ENCODE assay signal across 13 cellular contexts in genomic region chr12:124544311-124544970, GRCh38. TPM values are rescaled to one million over a fixed set of nuclear protein-coding genes. Genes with fewer than 3 reads are reported as not detected.
DNase-seq lines count a peak whose midpoint lies in the region; ATAC-seq, FAIRE-seq and TF ChIP-seq lines count a peak whose summit lies in the region.
"Had no signal": no experiment of that assay in that cellular context is flagged by ENCODE, and none has a peak within 500 bp of the region (broad histone marks: within the 10 kb centered on the region; RNA-seq: fewer than 3 reads in every experiment).

No MANE protein-coding gene starts in this region.

- FAIRE-seq in HTR-8/SVneo (lab: Jason Lieb, UNC) (peak; percentile 9), GM12891 (lab: Jason Lieb, UNC) (no peak)

- DNase-seq in CD14-positive monocyte (ENCODE audit: low spot score) (no peak), HTR-8/SVneo (ENCODE audit: insufficient read length, low spot score) (no peak), activated B cell treated with CpG ODN at 0.5 μM for 24 hours (no peak), naive B cell (no peak), GM12891 (ENCODE audit: insufficient read length, low spot score) (no peak), activated gamma-delta T cell treated with Interleukin-2 at 50 U/mL for 16 hours (no peak)
- DNase-seq in activated CD4-positive, CD25-positive, alpha-beta regulatory T cell (lab: John Stamatoyannopoulos, UW), result no peak
- DNase-seq in activated CD4-positive, alpha-beta memory T cell treated with anti-CD3 and anti-CD28 coated beads, Interleukin-2, amount 10 ng/mL, durations not matched to agents 7 days and 5 days, result no peak
- DNase-seq: activated CD4-positive, alpha-beta T cell treated with anti-CD3 and anti-CD28 coated beads for 1 hour; activated naive CD4-positive, alpha-beta T cell treated with anti-CD3 and anti-CD28 coated beads, Interleukin-2, amount 10 ng/mL, durations not matched to agents 7 days and 5 days; CD8-positive, alpha-beta memory T cell; hippocampal formation had no signal

- H3K27me3 Mint-ChIP-seq in CD14-positive monocyte (ENCODE audit: low read depth in 3 of 3), result peaks cover 0 to 1% (median 0%) of the 10 kb centered on the region in 3 donors
- H3K27me3 Mint-ChIP-seq in activated B cell treated with CpG ODN at 0.5 μM for 24 hours, result no peaks in the 10 kb centered on the region
- no peaks in the 10 kb centered on the region for H3K27me3 Mint-ChIP-seq in naive B cell
- H3K27me3 Mint-ChIP-seq in activated CD4-positive, alpha-beta memory T cell treated with anti-CD3 and anti-CD28 coated beads, Interleukin-2, amount 10 ng/mL, durations not matched to agents 7 days and 5 days, result peaks cover 2% of the 10 kb centered on the region
- H3K27me3 Mint-ChIP-seq: CD8-positive, alpha-beta memory T cell; stimulated activated naive CD8-positive, alpha-beta T cell treated with anti-CD3 and anti-CD28 coated beads, Interleukin-15, Interleukin-2, amounts not matched to agents 100 ng/mL and 50 ng/mL, for 24 hours had no signal

- TF ChIP-seq POLR2A in GM12891 (IDR thresholded peaks at IDR 0.05; ENCODE audit: low read depth, low read length), result no peak

- H3K27ac Mint-ChIP-seq in CD14-positive monocyte, result peak overlapping the region; percentile 35 to 85 (median 57)
- peak overlapping the region; percentile 46 for H3K27ac Mint-ChIP-seq in activated B cell treated with CpG ODN at 0.5 μM for 24 hours
- peak overlapping the region; percentile 72 to 91 (median 78) for H3K27ac Mint-ChIP-seq in naive B cell
- H3K27ac Mint-ChIP-seq in activated CD4-positive, alpha-beta memory T cell treated with anti-CD3 and anti-CD28 coated beads, Interleukin-2, amount 10 ng/mL, durations not matched to agents 7 days and 5 days, result no peak overlapping the region
- H3K27ac Mint-ChIP-seq: activated naive CD4-positive, alpha-beta T cell treated with anti-CD3 and anti-CD28 coated beads, Interleukin-2, amount 10 ng/mL, durations not matched to agents 7 days and 5 days; stimulated activated naive CD8-positive, alpha-beta T cell treated with anti-CD3 and anti-CD28 coated beads, Interleukin-15, Interleukin-2, amounts not matched to agents 100 ng/mL and 50 ng/mL, for 24 hours had no signal

- H3K4me3 Mint-ChIP-seq in CD14-positive monocyte (no peak overlapping the region), activated B cell treated with CpG ODN at 0.5 μM for 24 hours (no peak overlapping the region), naive B cell (peak overlapping the region in 6 of 8 donors; percentile 24 to 61 (median 48))
- no peak overlapping the region for H3K4me3 Mint-ChIP-seq in activated CD4-positive, alpha-beta memory T cell treated with anti-CD3 and anti-CD28 coated beads, Interleukin-2, amount 10 ng/mL, durations not matched to agents 7 days and 5 days
- H3K4me3 Mint-ChIP-seq: activated naive CD4-positive, alpha-beta T cell treated with anti-CD3 and anti-CD28 coated beads, Interleukin-2, amount 10 ng/mL, durations not matched to agents 7 days and 5 days had no signal

- peaks cover 13 to 15% of the 10 kb centered on the region in 2 donors for H3K36me3 Mint-ChIP-seq in CD14-positive monocyte
- H3K36me3 Mint-ChIP-seq in activated B cell treated with CpG ODN at 0.5 μM for 24 hours (ENCODE audit: low read depth), result no peaks in the 10 kb centered on the region
- H3K36me3 Mint-ChIP-seq in naive B cell, result no peaks in the 10 kb centered on the region
- no peaks in the 10 kb centered on the region for H3K36me3 Mint-ChIP-seq in activated CD4-positive, alpha-beta memory T cell treated with anti-CD3 and anti-CD28 coated beads, Interleukin-2, amount 10 ng/mL, durations not matched to agents 7 days and 5 days (ENCODE audit: low read depth)
- H3K36me3 Mint-ChIP-seq: CD8-positive, alpha-beta memory T cell had no signal

- POLR2A ChIA-PET in activated B cell treated with CpG ODN at 0.5 μM for 24 hours (lab: Charles Lee), result interaction anchor here (0.7 to 1.1 kb wide), 3 partner anchors 18 to 91 kb away, joined by 3 to 7 read pairs (median 4); no protein-coding TSS in a partner anchor
- POLR2A ChIA-PET in activated CD4-positive, alpha-beta memory T cell treated with anti-CD3 and anti-CD28 coated beads, Interleukin-2, amount 10 ng/mL, durations not matched to agents 7 days and 5 days (lab: Charles Lee), result no interaction called here

- no peak for TF ChIP-seq CTCF in CD14-positive monocyte (IDR thresholded peaks at IDR 0.05)
- no peak for TF ChIP-seq CTCF in activated B cell treated with CpG ODN at 0.5 μM for 24 hours (IDR thresholded peaks at IDR 0.05)

- CTCF ChIA-PET in activated B cell treated with CpG ODN at 0.5 μM for 24 hours (lab: Charles Lee), result no interaction called here
- CTCF ChIA-PET in activated CD4-positive, alpha-beta memory T cell treated with anti-CD3 and anti-CD28 coated beads, Interleukin-2, amount 10 ng/mL, durations not matched to agents 7 days and 5 days (lab: Charles Lee), result no interaction called here

- intact Hi-C loops in CD14-positive monocyte (cut with micrococcal nuclease), result loop anchor here in 1 of 2 donors (10.0 kb wide), 1 partner anchor 80 kb away; no protein-coding TSS in a partner anchor
- intact Hi-C loops in activated B cell treated with CpG ODN at 0.5 μM for 24 hours (cut with micrococcal nuclease), result no loop called here

- H3K4me1 Mint-ChIP-seq in CD14-positive monocyte, result peaks cover 70% of the 10 kb centered on the region
- H3K4me1 Mint-ChIP-seq in activated B cell treated with CpG ODN at 0.5 μM for 24 hours, result peaks cover 62% of the 10 kb centered on the region
- peaks cover 36 to 67% (median 58%) of the 10 kb centered on the region in 3 donors for H3K4me1 Mint-ChIP-seq in naive B cell
- peaks cover 43% of the 10 kb centered on the region for H3K4me1 Mint-ChIP-seq in activated CD4-positive, alpha-beta memory T cell treated with anti-CD3 and anti-CD28 coated beads, Interleukin-2, amount 10 ng/mL, durations not matched to agents 7 days and 5 days

- H3K9me3 Mint-ChIP-seq in CD14-positive monocyte, result peaks cover 0 to 2% (median 0%) of the 10 kb centered on the region in 7 donors
- no peaks in the 10 kb centered on the region for H3K9me3 Mint-ChIP-seq in activated B cell treated with CpG ODN at 0.5 μM for 24 hours
- no peaks in the 10 kb centered on the region for H3K9me3 Mint-ChIP-seq in naive B cell
- H3K9me3 Mint-ChIP-seq in activated CD4-positive, alpha-beta memory T cell treated with anti-CD3 and anti-CD28 coated beads, Interleukin-2, amount 10 ng/mL, durations not matched to agents 7 days and 5 days, result no peaks in the 10 kb centered on the region
- H3K9me3 Mint-ChIP-seq: activated naive CD4-positive, alpha-beta T cell treated with anti-CD3 and anti-CD28 coated beads, Interleukin-2, amount 10 ng/mL, durations not matched to agents 7 days and 5 days; CD8-positive, alpha-beta memory T cell; stimulated activated naive CD8-positive, alpha-beta T cell treated with anti-CD3 and anti-CD28 coated beads, Interleukin-15, Interleukin-2, amounts not matched to agents 100 ng/mL and 50 ng/mL, for 24 hours had no signal

- ATAC-seq in activated B cell treated with CpG ODN at 0.5 μM for 24 hours (ENCODE audit: low read depth) (no peak), naive B cell (ENCODE audit: low read depth in 2 of 2) (no peak)

TF ChIP-seq in GM12891, 5 proteins besides CTCF, POLR2A, EP300 and RAD21:
- TF ChIP-seq PAX5 (IDR thresholded peaks at IDR 0.05; ENCODE audit: insufficient read depth, low read length, severe bottlenecking) (no peak), POU2F2 (IDR thresholded peaks at IDR 0.05; ENCODE audit: low read depth, low read length) (no peak), SPI1 (IDR thresholded peaks at IDR 0.05; ENCODE audit: low read depth, low read length) (no peak), TAF1 (IDR thresholded peaks at IDR 0.05; ENCODE audit: low read depth, low read length) (no peak), POLR2AphosphoS5 (IDR thresholded peaks at IDR 0.05; ENCODE audit: low read depth, low read length) (no peak)
TF ChIP-seq in GM12891: peak in this region for 0.

RNA-seq across cellular contexts. Expression of gene NCOR2, which starts 23.0 kb away (rescaled TPM):
- polyA plus RNA-seq in CD14-positive monocyte, result 1 to 10 TPM; 4.7 to 5.5 TPM
- 136 and 154 TPM in 2 replicates for total RNA-seq in activated B cell treated with CpG ODN at 0.5 μM for 24 hours
- polyA plus RNA-seq in naive B cell (ENCODE audit: low read depth in 6 of 6), result 10 to 100 TPM in 1 of 6 donors, 1 to 10 TPM in 5; 2.4 to 15.8 (median 4.0) TPM
- 10 to 100 TPM; 88.9 to 90.8 TPM for total RNA-seq in activated CD4-positive, alpha-beta memory T cell treated with anti-CD3 and anti-CD28 coated beads, Interleukin-2, amount 10 ng/mL, durations not matched to agents 7 days and 5 days
- 66.2 TPM for polyA plus RNA-seq in GM12891 (2012; ENCODE audit: low read depth, missing spikeins)

Comparison
In these comparisons a context has a peak if more than half of its experiments do, and no peak if none do; other contexts are left out.
1. H3K4me3 Mint-ChIP-seq: peak in naive B cell (6 of 8); none in CD14-positive monocyte (0 of 2), activated B cell treated with CpG ODN at 0.5 μM for 24 hours (single experiment) and activated CD4-positive, alpha-beta memory T cell treated with anti-CD3 and anti-CD28 coated beads, Interleukin-2, amount 10 ng/mL, durations not matched to agents 7 days and 5 days (single experiment).